Comparison of ENCODE assay signal across 9 cellular contexts in genomic region chr13:77429320-77430142, GRCh38.
DNase-seq lines count a peak whose midpoint lies in the region; ATAC-seq, FAIRE-seq and TF ChIP-seq lines count a peak whose summit lies in the region.
"Had no signal": no experiment of that assay in that cellular context is flagged by ENCODE, and none has a peak within 500 bp of the region (broad histone marks: within the 10 kb centered on the region; RNA-seq: fewer than 3 reads in every experiment).

No MANE protein-coding gene starts in this region.

- H3K27me3 ChIP-seq in psoas muscle (ENCODE audit: insufficient read depth in 3 of 3, low read length in 2 of 3) (no peaks in the 10 kb centered on the region), H7 (ENCODE audit: control insufficient read depth, insufficient read depth, low read length) (no peaks in the 10 kb centered on the region)

- no peak for TF ChIP-seq CTCF in psoas muscle (IDR thresholded peaks at IDR 0.05)

- H3K9me3 ChIP-seq in psoas muscle, result no peaks in the 10 kb centered on the region
- H3K9me3 ChIP-seq: thoracic aorta had no signal

- ATAC-seq in GM21390 (IDR thresholded peaks at IDR 0.05; ENCODE audit: unreplicated experiment), result peak; percentile 63
- peak; percentile 78 for ATAC-seq in HG03571 (IDR thresholded peaks at IDR 0.05; ENCODE audit: unreplicated experiment)
- no peak for ATAC-seq in psoas muscle

- no peak overlapping the region for H3K27ac ChIP-seq in epithelial cell of prostate
- H3K27ac ChIP-seq in psoas muscle, result no peak overlapping the region
- H3K27ac ChIP-seq: thoracic aorta had no signal

- no peak for DNase-seq in GM12891 (ENCODE audit: insufficient read length, low spot score)
- peak; percentile 37 for DNase-seq in epithelial cell of prostate (ENCODE audit: low read depth, low spot score)
- DNase-seq in mucosa of gallbladder (ENCODE audit: low spot score), result no peak
- DNase-seq in AG08396 (ENCODE audit: low spot score), result no peak
- DNase-seq in psoas muscle, result no peak
- DNase-seq in H7, result no peak

- intact Hi-C loops in psoas muscle (cut with DNase I), result no loop called here

- no peak overlapping the region for H3K4me3 ChIP-seq in psoas muscle
- no peak overlapping the region for H3K4me3 ChIP-seq in H7 (ENCODE audit: insufficient read depth, low read depth, low read length)
- H3K4me3 ChIP-seq: thoracic aorta had no signal

- no peaks in the 10 kb centered on the region for H3K36me3 ChIP-seq in psoas muscle (ENCODE audit: insufficient read depth in 1 of 2, low read depth in 1 of 2)
- H3K36me3 ChIP-seq in H7 (replicated peaks; ENCODE audit: control insufficient read depth, insufficient read depth, low read length), result no peaks in the 10 kb centered on the region
- H3K36me3 ChIP-seq: thoracic aorta had no signal

- 87 to 94% (median 89%) methylated on average over 8 of the region's 8 CpGs for WGBS in psoas muscle, 3 donors

- no peaks in the 10 kb centered on the region for H3K4me1 ChIP-seq in psoas muscle

- peak; percentile 90 for FAIRE-seq in GM12891 (lab: Jason Lieb, UNC)

- TF ChIP-seq POLR2A in GM12891 (IDR thresholded peaks at IDR 0.05; ENCODE audit: low read depth, low read length), result peak; percentile 45; the same call in 1 of the 2 replicates

TF ChIP-seq in GM12891, 5 proteins besides CTCF, POLR2A, EP300 and RAD21:
- TF ChIP-seq POLR2AphosphoS5 (IDR thresholded peaks at IDR 0.05; ENCODE audit: low read depth, low read length) (no peak), PAX5 (IDR thresholded peaks at IDR 0.05; ENCODE audit: insufficient read depth, low read length, severe bottlenecking) (no peak), SPI1 (IDR thresholded peaks at IDR 0.05; ENCODE audit: low read depth, low read length) (peak; percentile 97), POU2F2 (IDR thresholded peaks at IDR 0.05; ENCODE audit: low read depth, low read length) (peak; percentile 50; the same call in 1 of the 2 replicates), TAF1 (IDR thresholded peaks at IDR 0.05; ENCODE audit: low read depth, low read length) (peak; percentile 44)

Comparison
In these comparisons a context has a peak if more than half of its experiments do, and no peak if none do; other contexts are left out.
1. ATAC-seq: peak in GM21390 (single experiment) and HG03571 (single experiment); none in psoas muscle (0 of 4).